8 cellular contexts compared by ENCODE assay signal in genomic region chr18:34707670-34708069, GRCh38. TPM values are rescaled to one million over a fixed set of nuclear protein-coding genes. Genes with fewer than 3 reads are reported as not detected.
A peak's percentile ranks its signal among the peaks of the same experiment; 100 is the strongest.
DNase-seq lines count a peak whose midpoint lies in the region; ATAC-seq and TF ChIP-seq lines count a peak whose summit lies in the region.

No MANE protein-coding gene starts in this region.

- H3K4me1 ChIP-seq in gastrocnemius medialis: peaks cover 44 to 51% of the 10 kb centered on the region in 2 donors
- peaks cover 0 to 18% (median 0%) of the 10 kb centered on the region in 6 donors for H3K4me1 ChIP-seq in spleen

- WGBS in spleen, 5 donors: 44 to 70% (median 65%) methylated on average over 4 of the region's 4 CpGs

- intact Hi-C loops in gastrocnemius medialis (cut with DNase I; ENCODE audit: low total_unique reads) (loop anchor here (5.0 kb wide), 3 partner anchors 45 to 130 kb away; no protein-coding TSS in a partner anchor), spleen (cut with DNase I; ENCODE audit: low total_unique reads) (no loop called here)

- DNase-seq in HS-5 (ENCODE audit: low read depth) (peak; percentile 81), RPMI7951 (ENCODE audit: low read depth) (peak; percentile 86), fibroblast of villous mesenchyme (ENCODE audit: low read depth) (peak; percentile 94), gastrocnemius medialis (peak; percentile 50 to 57), HuH-7 (ENCODE audit: low spot score) (no peak), spleen (no peak)
- DNase-seq in stimulated activated CD8-positive, alpha-beta memory T cell treated with anti-CD3 and anti-CD28 coated beads, Interleukin-4, amount 100 ng/mL, for 48 hours: no peak
- DNase-seq in activated CD4-positive, CD25-positive, alpha-beta regulatory T cell treated with anti-CD3 and anti-CD28 coated beads, Interleukin-2, amount 50 U/mL, for 72 hours: no peak

- H3K36me3 ChIP-seq in gastrocnemius medialis: no peaks in the 10 kb centered on the region
- H3K36me3 ChIP-seq in spleen: no peaks in the 10 kb centered on the region

- TF ChIP-seq CTCF in fibroblast of villous mesenchyme (IDR thresholded peaks at IDR 0.05; ENCODE audit: insufficient read depth, low read depth, low read length) (no peak), gastrocnemius medialis (IDR thresholded peaks at IDR 0.05 in 4 of 5, conservative IDR thresholded peaks at IDR 0.05 in 1 of 5) (no peak), spleen (IDR thresholded peaks at IDR 0.05 in 8 of 11, conservative IDR thresholded peaks at IDR 0.05 in 3 of 11) (no peak)

- peak overlapping the region; percentile 59 to 82 (median 78) for H3K27ac ChIP-seq in gastrocnemius medialis
- H3K27ac ChIP-seq in spleen: no peak overlapping the region

- H3K4me3 ChIP-seq in fibroblast of villous mesenchyme (ENCODE audit: low read depth, low read length): no peak overlapping the region
- peak overlapping the region in 3 of 4 donors; percentile 0 to 22 (median 14) for H3K4me3 ChIP-seq in gastrocnemius medialis
- H3K4me3 ChIP-seq in spleen: no peak overlapping the region

- ATAC-seq in gastrocnemius medialis: peak; percentile 61 to 72

- in situ Hi-C loops in gastrocnemius medialis (cut with MboI; ENCODE audit: low sequenced_read_pairs in 4 of 4): no loop called here

- H3K27me3 ChIP-seq in gastrocnemius medialis (no peaks in the 10 kb centered on the region), spleen (replicated peaks in 1 of 7) (no peaks in the 10 kb centered on the region)

- H3K9me3 ChIP-seq in gastrocnemius medialis (no peaks in the 10 kb centered on the region), spleen (no peaks in the 10 kb centered on the region)

- no peak for TF ChIP-seq POLR2A in gastrocnemius medialis (IDR thresholded peaks at IDR 0.05)
- no peak for TF ChIP-seq POLR2A in spleen (IDR thresholded peaks at IDR 0.05)

RNA-seq across cellular contexts. Expression of gene DTNA, which starts 2.4 kb away (rescaled TPM):
- 1.6 and 2.4 TPM in 2 replicates for total RNA-seq in RPMI7951 (2014; rRNA removed; shearing (Covaris generic))
- 6.8 and 18.1 TPM in 2 replicates for total RNA-seq in fibroblast of villous mesenchyme
- 10 to 100 TPM; 38.6 to 63.9 (median 56.1) TPM for total RNA-seq in gastrocnemius medialis
- total RNA-seq in spleen: 10 to 100 TPM in 6 of 7 donors, 1 to 10 TPM in 1; 7.7 to 29.2 (median 20.8) TPM
- 1 to 10 TPM; 3.0 to 8.3 (median 3.9) TPM for polyA plus RNA-seq in spleen

Comparison
In these comparisons a context has a peak if more than half of its experiments do, and no peak if none do; other contexts are left out.
1. DNase-seq: peak in HS-5 (single experiment), RPMI7951 (single experiment), fibroblast of villous mesenchyme (single experiment) and gastrocnemius medialis (2 of 2); none in HuH-7 (single experiment), stimulated activated CD8-positive, alpha-beta memory T cell treated with anti-CD3 and anti-CD28 coated beads, Interleukin-4, amount 100 ng/mL, for 48 hours (single experiment), spleen (single experiment) and activated CD4-positive, CD25-positive, alpha-beta regulatory T cell treated with anti-CD3 and anti-CD28 coated beads, Interleukin-2, amount 50 U/mL, for 72 hours (single experiment).
2. H3K4me3 ChIP-seq: peak in gastrocnemius medialis (3 of 4); none in fibroblast of villous mesenchyme (single experiment) and spleen (0 of 8).
3. H3K27ac ChIP-seq: peak in gastrocnemius medialis (4 of 4); none in spleen (0 of 8).